In the genomic region with DNA sequence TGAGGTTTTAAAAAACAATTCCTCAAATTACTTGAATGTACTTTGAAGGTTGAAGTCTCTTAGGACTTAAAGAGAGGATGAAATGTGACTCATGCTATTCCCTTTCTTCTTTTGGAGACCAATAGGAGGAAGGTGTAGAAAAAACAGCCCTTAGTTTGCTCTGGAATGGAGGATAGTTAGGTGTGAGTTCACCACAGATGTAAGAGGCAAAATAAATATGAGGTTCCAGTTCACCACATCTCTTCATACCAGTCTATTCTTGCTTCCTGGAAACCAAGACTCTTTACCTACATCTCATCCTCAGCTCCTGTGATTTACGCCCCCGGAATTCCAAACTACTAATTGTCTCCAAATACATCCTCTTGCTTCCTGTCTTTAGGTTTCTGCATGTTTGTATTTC, we compare ENCODE assay signal across 1 cellular context.
TF ChIP-seq lines count a peak whose summit lies in the region.

No MANE protein-coding gene starts in this region.

TF ChIP-seq in SK-N-SH treated with all-trans-retinoic acid at 6 μM for 48 hours, 23 proteins besides CTCF, POLR2A, EP300 and RAD21 (continued from another document):
- TF ChIP-seq PATZ1 (CRISPR knock-in tag; IDR thresholded peaks at IDR 0.05; ENCODE audit: borderline replicate concordance), result no peak
- no peak for TF ChIP-seq ESRRG (CRISPR knock-in tag; IDR thresholded peaks at IDR 0.05)
- no peak for TF ChIP-seq ZNF565 (CRISPR knock-in tag; conservative IDR thresholded peaks at IDR 0.05; ENCODE audit: low read depth)
- no peak for TF ChIP-seq TSHZ2 (CRISPR knock-in tag; IDR thresholded peaks at IDR 0.05)
- TF ChIP-seq, protein P1, sequence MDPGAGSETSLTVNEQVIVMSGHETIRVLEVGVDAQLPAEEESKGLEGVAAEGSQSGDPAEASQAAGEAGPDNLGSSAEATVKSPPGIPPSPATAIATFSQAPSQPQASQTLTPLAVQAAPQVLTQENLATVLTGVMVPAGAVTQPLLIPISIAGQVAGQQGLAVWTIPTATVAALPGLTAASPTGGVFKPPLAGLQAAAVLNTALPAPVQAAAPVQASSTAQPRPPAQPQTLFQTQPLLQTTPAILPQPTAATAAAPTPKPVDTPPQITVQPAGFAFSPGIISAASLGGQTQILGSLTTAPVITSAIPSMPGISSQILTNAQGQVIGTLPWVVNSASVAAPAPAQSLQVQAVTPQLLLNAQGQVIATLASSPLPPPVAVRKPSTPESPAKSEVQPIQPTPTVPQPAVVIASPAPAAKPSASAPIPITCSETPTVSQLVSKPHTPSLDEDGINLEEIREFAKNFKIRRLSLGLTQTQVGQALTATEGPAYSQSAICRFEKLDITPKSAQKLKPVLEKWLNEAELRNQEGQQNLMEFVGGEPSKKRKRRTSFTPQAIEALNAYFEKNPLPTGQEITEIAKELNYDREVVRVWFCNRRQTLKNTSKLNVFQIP (CRISPR knock-in tag; IDR thresholded peaks at IDR 0.05; ENCODE audit: borderline replicate concordance, low read depth), result no peak
- no peak for TF ChIP-seq CSDC2 (CRISPR knock-in tag; IDR thresholded peaks at IDR 0.05)
- no peak for TF ChIP-seq ZNF8 (CRISPR knock-in tag; IDR thresholded peaks at IDR 0.05)
- TF ChIP-seq GLIS3 (CRISPR knock-in tag; IDR thresholded peaks at IDR 0.05), result no peak
- no peak for TF ChIP-seq ZNF70 (CRISPR knock-in tag; IDR thresholded peaks at IDR 0.05)
- no peak for TF ChIP-seq ISL1 (CRISPR knock-in tag; IDR thresholded peaks at IDR 0.05)
- TF ChIP-seq ZFP30 (CRISPR knock-in tag; IDR thresholded peaks at IDR 0.05), result no peak
- no peak for TF ChIP-seq OSR1 (CRISPR knock-in tag; IDR thresholded peaks at IDR 0.05)
